ENCODE assay signal across 8 cellular contexts in genomic region chr17:69607162-69607834, GRCh38.
DNase-seq lines count a peak whose midpoint lies in the region; ATAC-seq and TF ChIP-seq lines count a peak whose summit lies in the region.

No MANE protein-coding gene starts in this region.

- no peak for TF ChIP-seq POLR2A in transverse colon (IDR thresholded peaks at IDR 0.05)

- TF ChIP-seq EP300 in transverse colon (IDR thresholded peaks at IDR 0.05; ENCODE audit: low read depth): no peak

- no peaks in the 10 kb centered on the region for H3K9me3 ChIP-seq in transverse colon

- H3K4me1 ChIP-seq in transverse colon: peaks cover 0 to 22% (median 12%) of the 10 kb centered on the region in 4 donors

- no peaks in the 10 kb centered on the region for H3K36me3 ChIP-seq in transverse colon

- peak; percentile 89 for ATAC-seq in GM18508 (IDR thresholded peaks at IDR 0.05; ENCODE audit: insufficient read depth, unreplicated experiment)
- peak; percentile 91 for ATAC-seq in HG02885 (IDR thresholded peaks at IDR 0.05; ENCODE audit: poor library complexity, unreplicated experiment)

- peak; percentile 74 for DNase-seq in AG20443 (ENCODE audit: low spot score)
- DNase-seq in NCI-H1417 (lab: John Stamatoyannopoulos, UW): peak; percentile 55 to 85 (median 65)
- DNase-seq in SKM-1 (lab: John Stamatoyannopoulos, UW; ENCODE audit: unreplicated experiment): peak; percentile 74
- no peak for DNase-seq in epithelial cell of proximal tubule (ENCODE audit: low read depth)
- DNase-seq in midbrain (lab: John Stamatoyannopoulos, UW): peak; percentile 82
- peak; percentile 75 for DNase-seq in transverse colon

- WGBS in transverse colon (ENCODE audit: low coverage in 1 of 2), 2 donors: 14 to 24% methylated on average over 5 to 6 of the region's 6 CpGs

- H3K27me3 ChIP-seq in transverse colon: no peaks in the 10 kb centered on the region

- intact Hi-C loops in transverse colon (cut with DNase I; ENCODE audit: low total_unique reads): loop anchor here (10.0 kb wide), 1 partner anchor 528 kb away; no protein-coding TSS in a partner anchor

- peak; percentile 92 for TF ChIP-seq CTCF in epithelial cell of proximal tubule (conservative IDR thresholded peaks at IDR 0.05; ENCODE audit: low read depth, low read length)
- peak; percentile 65 to 86 (median 75) for TF ChIP-seq CTCF in transverse colon (IDR thresholded peaks at IDR 0.05)

- in situ Hi-C loops in transverse colon (cut with MboI; ENCODE audit: low pct_ligation_motif_present in 1 of 4, low pct_unique_long_range_greater_than_20kb in 1 of 4, low sequenced_read_pairs in 3 of 4): no loop called here

- H3K27ac ChIP-seq in transverse colon: peak overlapping the region in 3 of 4 donors; percentile 4 to 16 (median 9)

- H3K4me3 ChIP-seq in epithelial cell of proximal tubule (ENCODE audit: low read depth, low read length) (no peak overlapping the region), transverse colon (no peak overlapping the region)
